In genomic region chr22:39170825-39171622, GRCh38 we compare ENCODE assay signal across 1 cellular context.
A peak's percentile ranks its signal among the peaks of the same experiment; 100 is the strongest.
TF ChIP-seq lines count a peak whose summit lies in the region.

No MANE protein-coding gene starts in this region.

TF ChIP-seq in A549, 52 proteins besides CTCF, POLR2A, EP300 and RAD21 (continued from another document):
- TF ChIP-seq MAX (IDR thresholded peaks at IDR 0.05) (peak; percentile 27; the same call in 1 of the 2 replicates), FOSL2 (IDR thresholded peaks at IDR 0.05) (no peak), FOSL2 (CRISPR knock-in tag; IDR thresholded peaks at IDR 0.05) (0 out of 2 replicates have a peak, but pooled peaks have one; percentile 14), RCOR1 (IDR thresholded peaks at IDR 0.05; ENCODE audit: low read depth, low read length) (no peak), FOSB (CRISPR knock-in tag; IDR thresholded peaks at IDR 0.05) (no peak)
